In the genomic region with DNA sequence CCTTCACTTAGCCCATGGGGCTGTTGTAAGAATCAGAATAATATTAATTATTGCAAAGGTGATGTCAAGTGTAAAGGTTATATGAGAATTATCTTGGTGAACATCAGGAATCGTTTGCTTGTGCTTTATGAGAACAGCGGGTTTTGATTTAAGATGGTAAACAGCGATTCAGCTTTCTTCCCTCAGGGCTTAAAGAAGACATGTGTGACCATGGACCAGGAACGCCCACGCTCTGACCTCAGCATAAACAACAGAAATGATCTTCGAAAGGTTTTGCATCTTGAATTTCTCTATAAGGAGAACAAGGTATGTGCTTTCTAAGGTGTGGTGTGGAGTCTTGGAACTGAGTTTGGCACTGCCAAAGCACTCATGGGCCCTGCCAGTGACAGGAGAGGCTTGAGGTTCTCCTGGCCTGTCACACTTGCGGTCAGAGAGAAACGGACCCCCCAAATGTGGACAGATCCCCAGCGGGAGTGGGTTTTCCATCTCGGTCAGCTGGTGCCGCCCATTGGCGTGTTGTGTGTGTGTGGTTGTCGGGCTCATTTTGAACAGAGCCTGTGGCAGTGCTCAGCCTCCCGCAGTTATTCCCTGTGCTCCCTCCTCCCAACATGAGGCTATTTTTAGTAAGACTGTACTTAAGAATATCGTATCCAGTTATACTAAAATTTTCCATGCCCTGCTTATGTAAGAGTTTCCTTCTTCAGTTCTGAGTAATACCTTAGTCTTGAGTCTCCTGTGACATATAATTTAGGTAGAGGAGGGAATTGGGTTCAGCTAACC, we compare ENCODE assay signal across 15 cellular contexts. TPM values are rescaled to one million over a fixed set of nuclear protein-coding genes. Genes with fewer than 3 reads are reported as not detected.
DNase-seq lines count a peak whose midpoint lies in the region; ATAC-seq and TF ChIP-seq lines count a peak whose summit lies in the region.
"Had no signal": no experiment of that assay in that cellular context is flagged by ENCODE, and none has a peak within 500 bp of the region (broad histone marks: within the 10 kb centered on the region; RNA-seq: fewer than 3 reads in every experiment).

No MANE protein-coding gene starts in this region.

- H3K9me3 ChIP-seq in heart right ventricle (no peaks in the 10 kb centered on the region), PC-9 (ENCODE audit: insufficient read depth, low read depth) (no peaks in the 10 kb centered on the region)
- H3K9me3 ChIP-seq: A549 had no signal

- H3K36me3 ChIP-seq in heart right ventricle (peaks cover 0 to 56% (median 8%) of the 10 kb centered on the region in 9 donors), PC-9 (ENCODE audit: low read depth) (0 out of 2 replicates have a peak, but pooled peaks cover 7% of the 10 kb centered on the region)

- no peaks in the 10 kb centered on the region for H3F3A ChIP-seq in PC-9 (ENCODE audit: insufficient read depth, low read depth)

- H3K27ac ChIP-seq in 22Rv1 = peak overlapping the region; percentile 93
- peak overlapping the region; percentile 86 for H3K27ac ChIP-seq in angular gyrus (ENCODE audit: low read depth, low read length)
- H3K27ac ChIP-seq in heart right ventricle = peak overlapping the region in 9 of 10 donors; percentile 35 to 78 (median 62)
- H3K27ac ChIP-seq in RWPE1 = no peak overlapping the region
- no peak overlapping the region for H3K27ac ChIP-seq in PC-9
- H3K27ac ChIP-seq: A549 had no signal

- no peaks in the 10 kb centered on the region for H3K79me2 ChIP-seq in PC-9 (ENCODE audit: low read depth)

- no peaks in the 10 kb centered on the region for H4K20me1 ChIP-seq in PC-9 (ENCODE audit: insufficient read depth)

- H3K4me2 ChIP-seq in PC-9 = no peak overlapping the region
- H3K4me2 ChIP-seq: A549 had no signal

- TF ChIP-seq CTCF in 22Rv1 (IDR thresholded peaks at IDR 0.05) (no peak), heart right ventricle (IDR thresholded peaks at IDR 0.05) (no peak), RWPE1 (conservative IDR thresholded peaks at IDR 0.05; ENCODE audit: low read depth) (no peak), PC-9 (conservative IDR thresholded peaks at IDR 0.05) (no peak)

- DNase-seq in heart right ventricle (peak in 1 of 2 donors; percentile 34), posterior cingulate gyrus (peak in 8 of 10 donors; percentile 19 to 93 (median 50)), DMS79 treated with DMSO at 0.1 percent for 48 hours (lab: John Stamatoyannopoulos, UW) (no peak), RWPE1 (ENCODE audit: low spot score) (no peak), PC-9 (no peak)
- DNase-seq: activated CD4-positive, alpha-beta T cell treated with anti-CD3 and anti-CD28 coated beads for 36 hours; activated T-cell treated with anti-CD3 and anti-CD28 coated beads, Interleukin-2, amount 50 U/mL, for 72 hours; effector CD4-positive, alpha-beta T cell; naive thymus-derived CD8-positive, alpha-beta T cell; NCI-H526 had no signal

- H3K9me2 ChIP-seq in PC-9 (ENCODE audit: insufficient read depth) = no peaks in the 10 kb centered on the region

- H3K4me1 ChIP-seq in heart right ventricle = peaks cover 2 to 38% (median 26%) of the 10 kb centered on the region in 9 donors
- H3K4me1 ChIP-seq in PC-9 (replicated peaks; ENCODE audit: insufficient read depth) = no peaks in the 10 kb centered on the region
- H3K4me1 ChIP-seq: A549 had no signal

- intact Hi-C loops in heart right ventricle (cut with DNase I) (no loop called here), posterior cingulate gyrus (cut with DNase I) (no loop called here), PC-9 (cut with micrococcal nuclease; ENCODE audit: unreplicated experiment) (no loop called here)

- H3K4me3 ChIP-seq in heart right ventricle (no peak overlapping the region), PC-9 (no peak overlapping the region)
- H3K4me3 ChIP-seq: A549 had no signal

- POLR2A ChIA-PET in RWPE1 (lab: Yijun Ruan, JAX; ENCODE audit: low non-redundant PET) = no interaction called here
- POLR2A ChIA-PET in PC-9 (lab: Charles Lee; ENCODE audit: unreplicated experiment) = no interaction called here

- CTCF ChIA-PET in RWPE1 (lab: Yijun Ruan, JAX) = no interaction called here
- CTCF ChIA-PET in PC-9 (lab: Charles Lee) = no interaction called here

- no peak overlapping the region for H2AFZ ChIP-seq in PC-9

- peak; percentile 71 to 88 (median 84) for ATAC-seq in heart right ventricle
- no peak for ATAC-seq in GM21367 (IDR thresholded peaks at IDR 0.05; ENCODE audit: unreplicated experiment)
- ATAC-seq: A549; activated CD4-positive, alpha-beta T cell treated with anti-CD3 and anti-CD28 coated beads for 36 hours; activated T-cell treated with anti-CD3 and anti-CD28 coated beads, Interleukin-2, amount 50 U/mL, for 72 hours; naive thymus-derived CD8-positive, alpha-beta T cell; Panc1 had no signal

- whole genome bisulfite sequencing in heart right ventricle, 2 donors = 52 to 60% methylated on average over 15 of the region's 15 CpGs

- H3K27me3 ChIP-seq in heart right ventricle (no peaks in the 10 kb centered on the region), PC-9 (ENCODE audit: insufficient read depth, low read depth) (no peaks in the 10 kb centered on the region)

- BruUV-seq in PC-9 (replicated peaks; lab: Mats Ljungman, UMichigan) = no TSS peak

RNA-seq across cellular contexts. Expression of a gene that starts 7.2 kb away (rescaled TPM):
- 1 to 10 TPM; 2.1 to 5.4 (median 3.2) TPM for total RNA-seq in heart right ventricle
- 1 to 10 TPM; 1.9 to 2.4 TPM for polyA plus RNA-seq in heart right ventricle
- 11.5 and 14.8 TPM in 2 replicates for total RNA-seq in PC-9 (2021)

RNA-seq across cellular contexts. Expression of a gene that starts 26.5 kb away (rescaled TPM):
- 10 to 100 TPM; 12.3 to 57.3 (median 26.9) TPM for total RNA-seq in heart right ventricle
- 10 to 100 TPM; 14.2 to 56.3 TPM for polyA plus RNA-seq in heart right ventricle
- total RNA-seq in PC-9 (2021) = not detected in 2 replicates
- polyA plus RNA-seq: A549; naive thymus-derived CD8-positive, alpha-beta T cell had no signal

Comparison
In these comparisons a context has a peak if more than half of its experiments do, and no peak if none do; other contexts are left out.
1. H3K27ac ChIP-seq: peak in 22Rv1 (single experiment), angular gyrus (single experiment) and heart right ventricle (9 of 10); none in RWPE1 (single experiment) and PC-9 (single experiment).
2. DNase-seq: peak in posterior cingulate gyrus (8 of 10); none in DMS79 treated with DMSO at 0.1 percent for 48 hours (single experiment), RWPE1 (single experiment) and PC-9 (0 of 2).
3. RNA of a gene that starts 26.5 kb away (total RNA-seq): 12.3 to 57.3 TPM in heart right ventricle; not detected in PC-9; every median in the first group is over 10 times any median in the second.